In the genomic region with DNA sequence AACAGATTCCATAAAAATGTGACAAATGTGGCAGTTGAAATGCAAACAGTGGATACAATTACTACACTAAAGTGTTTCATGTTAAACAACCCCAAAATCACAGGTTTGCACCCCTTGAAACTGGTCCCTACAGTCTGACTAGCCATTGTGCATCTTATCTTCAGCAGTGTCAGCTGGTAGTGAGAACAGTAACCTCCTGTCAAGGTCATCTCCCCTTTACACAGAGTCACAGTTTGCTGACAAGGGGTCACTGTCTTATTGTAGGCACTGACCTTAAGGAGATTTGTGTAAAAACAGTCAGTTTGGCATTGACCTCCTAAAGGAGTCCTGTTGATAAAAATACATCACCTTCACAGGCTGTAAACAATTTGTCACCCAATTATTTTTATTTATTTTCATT, we compare ENCODE assay signal across 30 cellular contexts.
"Had no signal": no experiment of that assay in that cellular context is flagged by ENCODE, and none has a peak within 500 bp of the region (broad histone marks: within the 10 kb centered on the region; RNA-seq: fewer than 3 reads in every experiment).

No MANE protein-coding gene starts in this region.

- H3K4me3 ChIP-seq: MG63 had no signal

- H3K27me3 ChIP-seq: MG63 had no signal

- H3K9me3 ChIP-seq: MG63 had no signal

- DNase-seq: Karpas-422, Kasumi-1, MG63, MM.1S, MV-4-11, NCI-H1048, NCI-H1092, NCI-H1092 treated with DMSO at 0.1 percent for 48 hours, NCI-H1105, NCI-H1105 treated with DMSO at 0.1 percent for 48 hours, NCI-H1417 treated with DMSO at 0.1 percent for 48 hours, NCI-H1436, NCI-H1436 treated with DMSO at 0.1 percent for 48 hours, NCI-H146, NCI-H1694, NCI-H1694 treated with DMSO at 0.1 percent for 48 hours, NCI-H187, NCI-H187 treated with DMSO at 0.1 percent for 48 hours, NCI-H2029, NCI-H2029 treated with DMSO at 0.1 percent for 48 hours, NCI-H2081 treated with DMSO at 0.1 percent for 48 hours, NCI-H2107, NCI-H2171, NCI-H2227 treated with DMSO at 0.1 percent for 48 hours, NCI-H226, NCI-H345, NCI-H446, NCI-H446 treated with DMSO at 0.1 percent for 48 hours, NCI-H510A, NCI-H510A treated with DMSO at 0.1 percent for 48 hours had no signal

- H3K36me3 ChIP-seq: MG63 had no signal
